ENCODE assay signal across 3 cellular contexts in genomic region chr1:8431028-8431427, GRCh38.
TF ChIP-seq lines count a peak whose summit lies in the region.

No MANE protein-coding gene starts in this region.

TF ChIP-seq in GM23338, 12 proteins besides CTCF, POLR2A, EP300 and RAD21 (continued from another document):
- TF ChIP-seq ETS1 (IDR thresholded peaks at IDR 0.05) (no peak), ZNF114 (CRISPR knock-in tag; IDR thresholded peaks at IDR 0.05) (no peak), REST (IDR thresholded peaks at IDR 0.05; ENCODE audit: unreplicated experiment) (no peak), EZH2 (IDR thresholded peaks at IDR 0.05; ENCODE audit: low read depth, unreplicated experiment) (no peak)

TF ChIP-seq in WTC11, 78 proteins besides CTCF, POLR2A, EP300 and RAD21 (continued from another document):
- TF ChIP-seq USF2 (CRISPR knock-in tag; IDR thresholded peaks at IDR 0.05) (no peak), KAT7 (CRISPR knock-in tag; IDR thresholded peaks at IDR 0.05; ENCODE audit: borderline replicate concordance) (no peak), ZNF425 (CRISPR knock-in tag; conservative IDR thresholded peaks at IDR 0.05) (no peak), IRF2 (CRISPR knock-in tag; IDR thresholded peaks at IDR 0.05; ENCODE audit: borderline replicate concordance, low read depth) (no peak), PRDM15 (CRISPR knock-in tag; IDR thresholded peaks at IDR 0.05) (no peak), CBFB (CRISPR knock-in tag; IDR thresholded peaks at IDR 0.05; ENCODE audit: low read depth) (no peak), NR2C2 (CRISPR knock-in tag; IDR thresholded peaks at IDR 0.05) (no peak), MAX (CRISPR knock-in tag; IDR thresholded peaks at IDR 0.05) (no peak), TP53 (CRISPR knock-in tag; IDR thresholded peaks at IDR 0.05) (no peak)
TF ChIP-seq in WTC11: peak in this region for 0.

TF ChIP-seq in H1, 55 proteins besides CTCF, POLR2A, EP300 and RAD21 (continued from another document):
- TF ChIP-seq MAX (IDR thresholded peaks at IDR 0.05) (no peak), PHF8 (conservative IDR thresholded peaks at IDR 0.05; ENCODE audit: low read depth, low read length) (no peak), EZH2 (IDR thresholded peaks at IDR 0.05; ENCODE audit: low read depth, low read length, severe bottlenecking) (no peak), SP1 (IDR thresholded peaks at IDR 0.05; ENCODE audit: low read depth, low read length) (no peak), ASH2L (IDR thresholded peaks at IDR 0.05; ENCODE audit: low read length) (no peak), BACH1 (IDR thresholded peaks at IDR 0.05; ENCODE audit: low read length) (no peak)
